ENCODE assay signal across 8 cellular contexts in genomic region chr12:13362260-13362841, GRCh38.
DNase-seq lines count a peak whose midpoint lies in the region; ATAC-seq lines count a peak whose summit lies in the region.

No MANE protein-coding gene starts in this region.

- no peaks in the 10 kb centered on the region for H3K4me1 Mint-ChIP-seq in activated CD8-positive, alpha-beta T cell treated with anti-CD3 and anti-CD28 coated beads, Interleukin-2, amount 10 ng/mL, durations not matched to agents 7 days and 5 days (ENCODE audit: low read depth)

- no peak overlapping the region for H3K27ac Mint-ChIP-seq in activated CD8-positive, alpha-beta T cell treated with anti-CD3 and anti-CD28 coated beads, Interleukin-2, amount 10 ng/mL, durations not matched to agents 7 days and 5 days

- H3K4me3 Mint-ChIP-seq in activated CD8-positive, alpha-beta T cell treated with anti-CD3 and anti-CD28 coated beads, Interleukin-2, amount 10 ng/mL, durations not matched to agents 7 days and 5 days = no peak overlapping the region

- peak; percentile 61 for ATAC-seq in GM18870 (IDR thresholded peaks at IDR 0.05; ENCODE audit: unreplicated experiment)
- ATAC-seq in HG03342 (IDR thresholded peaks at IDR 0.05; ENCODE audit: unreplicated experiment) = peak; percentile 100
- peak; percentile 90 for ATAC-seq in activated CD8-positive, alpha-beta T cell treated with anti-CD3 and anti-CD28 coated beads, Interleukin-2, amount 10 ng/mL, durations not matched to agents 7 days and 5 days
- no peak for ATAC-seq in HG03045 (IDR thresholded peaks at IDR 0.05; ENCODE audit: unreplicated experiment)

- POLR2A ChIA-PET in activated CD8-positive, alpha-beta T cell treated with anti-CD3 and anti-CD28 coated beads, Interleukin-2, amount 10 ng/mL, durations not matched to agents 7 days and 5 days (lab: Charles Lee) = no interaction called here

- peaks cover 12% of the 10 kb centered on the region for H3K27me3 Mint-ChIP-seq in activated CD8-positive, alpha-beta T cell treated with anti-CD3 and anti-CD28 coated beads, Interleukin-2, amount 10 ng/mL, durations not matched to agents 7 days and 5 days (ENCODE audit: low read depth)

- DNase-seq in C1 segment of cervical spinal cord (lab: John Stamatoyannopoulos, UW) (peak in 8 of 14 donors; percentile 3 to 41 (median 16)), NCI-H460 (ENCODE audit: extremely low read depth, low read depth) (peak; percentile 46), globus pallidus (ENCODE audit: low spot score) (peak; percentile 62), pons (ENCODE audit: low spot score) (peak; percentile 57)
- DNase-seq in activated CD8-positive, alpha-beta T cell treated with anti-CD3 and anti-CD28 coated beads, Interleukin-2, amount 10 ng/mL, durations not matched to agents 7 days and 5 days = peak; percentile 63

- no peaks in the 10 kb centered on the region for H3K9me3 Mint-ChIP-seq in activated CD8-positive, alpha-beta T cell treated with anti-CD3 and anti-CD28 coated beads, Interleukin-2, amount 10 ng/mL, durations not matched to agents 7 days and 5 days (ENCODE audit: insufficient read depth)

- CTCF ChIA-PET in activated CD8-positive, alpha-beta T cell treated with anti-CD3 and anti-CD28 coated beads, Interleukin-2, amount 10 ng/mL, durations not matched to agents 7 days and 5 days (lab: Charles Lee) = interaction anchor here (0.7 to 2.0 kb wide), 19 partner anchors 9 to 304 kb away, joined by 3 to 8 read pairs (median 4); no protein-coding TSS in a partner anchor

- H3K36me3 Mint-ChIP-seq in activated CD8-positive, alpha-beta T cell treated with anti-CD3 and anti-CD28 coated beads, Interleukin-2, amount 10 ng/mL, durations not matched to agents 7 days and 5 days (ENCODE audit: low read depth) = no peaks in the 10 kb centered on the region
